ENCODE assay signal across 26 cellular contexts in the genomic region with DNA sequence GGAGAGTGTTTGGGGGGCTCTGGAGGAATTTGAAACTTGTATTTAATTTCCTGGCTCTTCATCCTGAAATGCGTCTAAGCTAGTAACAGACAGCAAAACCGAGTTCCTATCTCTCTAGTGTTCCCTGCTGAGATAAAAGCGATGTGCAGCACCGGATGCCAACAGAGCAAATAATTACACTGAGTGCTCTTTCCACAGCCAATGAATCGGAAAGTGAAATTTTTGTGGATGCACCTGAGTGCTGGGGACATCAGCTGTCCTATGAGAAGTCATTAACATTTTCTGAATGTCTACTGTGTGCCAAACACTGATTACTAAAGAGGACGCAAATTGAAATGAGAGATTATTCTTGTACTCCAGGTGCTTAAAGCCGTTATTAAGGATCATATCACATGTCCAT.
DNase-seq lines count a peak whose midpoint lies in the region; ATAC-seq and TF ChIP-seq lines count a peak whose summit lies in the region.
"Had no signal": no experiment of that assay in that cellular context is flagged by ENCODE, and none has a peak within 500 bp of the region (broad histone marks: within the 10 kb centered on the region; RNA-seq: fewer than 3 reads in every experiment).

No MANE protein-coding gene starts in this region.

- H3K27ac ChIP-seq in cingulate gyrus (ENCODE audit: low read depth, low read length): peak overlapping the region; percentile 25
- no peak overlapping the region for H3K27ac ChIP-seq in Peyer's patch
- no peak overlapping the region for H3K27ac ChIP-seq in heart right ventricle
- H3K27ac ChIP-seq: A549, gastrocnemius medialis, neutrophil, prostate gland, transverse colon had no signal

- H3K4me1 ChIP-seq in Peyer's patch (no peaks in the 10 kb centered on the region), heart right ventricle (no peaks in the 10 kb centered on the region)
- H3K4me1 ChIP-seq: A549, gastrocnemius medialis, prostate gland, transverse colon had no signal

- WGBS in heart right ventricle, 2 donors: 17 to 30% methylated on average over 7 of the region's 7 CpGs

- no peak overlapping the region for H3K4me3 ChIP-seq in Peyer's patch
- no peak overlapping the region for H3K4me3 ChIP-seq in heart right ventricle
- H3K4me3 ChIP-seq: A549, gastrocnemius medialis, GM12878, prostate gland, transverse colon had no signal

- H3K36me3 ChIP-seq in Peyer's patch (no peaks in the 10 kb centered on the region), heart right ventricle (no peaks in the 10 kb centered on the region)
- H3K36me3 ChIP-seq: gastrocnemius medialis, neutrophil, prostate gland, transverse colon had no signal

- ATAC-seq in HG03045 (IDR thresholded peaks at IDR 0.05; ENCODE audit: unreplicated experiment) (no peak), heart right ventricle (no peak)
- ATAC-seq: A549; activated naive CD8-positive, alpha-beta T cell treated with anti-CD3 and anti-CD28 coated beads, Interleukin-2, amount 50 U/mL, for 24 hours; gastrocnemius medialis; GM12878; left lobe of liver had no signal

- no peaks in the 10 kb centered on the region for H3K27me3 ChIP-seq in Peyer's patch
- H3K27me3 ChIP-seq in heart right ventricle: peaks cover 0 to 11% (median 0%) of the 10 kb centered on the region in 7 donors
- H3K27me3 ChIP-seq: gastrocnemius medialis, neutrophil, transverse colon had no signal

- DNase-seq in COR-L47 (lab: John Stamatoyannopoulos, UW) (peak; percentile 63), NCI-H146 treated with DMSO at 0.1 percent for 48 hours (lab: John Stamatoyannopoulos, UW; ENCODE audit: unreplicated experiment) (peak; percentile 75), NCI-H69 (lab: John Stamatoyannopoulos, UW) (peak; percentile 80), Peyer's patch (no peak), GM10266 (ENCODE audit: extremely low spot score) (no peak), heart right ventricle (no peak)
- DNase-seq: activated CD8-positive, alpha-beta memory T cell treated with anti-CD3 and anti-CD28 coated beads for 24 hours; activated gamma-delta T cell treated with Interleukin-2 at 50 U/mL for 16 hours; activated naive CD8-positive, alpha-beta T cell treated with anti-CD3 and anti-CD28 coated beads, Interleukin-2, amount 50 U/mL, for 24 hours; activated T-cell treated with anti-CD3 and anti-CD28 coated beads, Interleukin-2, amount 50 U/mL, for 1 hour; DMS79 treated with DMSO at 0.1 percent for 48 hours; gastrocnemius medialis; hippocampal formation; immature natural killer cell; mesenchymal stem cell; NCI-H1048; NCI-H446 treated with DMSO at 0.1 percent for 48 hours; stimulated activated CD8-positive, alpha-beta memory T cell treated with anti-CD3 and anti-CD28 coated beads, Interleukin-4, amount 100 ng/mL, for 48 hours; transverse colon had no signal

- TF ChIP-seq POLR2A in Peyer's patch (IDR thresholded peaks at IDR 0.05): no peak

- TF ChIP-seq CTCF in Peyer's patch (IDR thresholded peaks at IDR 0.05) (no peak), GM10266 (IDR thresholded peaks at IDR 0.05; ENCODE audit: control insufficient read depth, insufficient read depth, low read depth, missing control alignments) (no peak), heart right ventricle (IDR thresholded peaks at IDR 0.05) (no peak)

- H3K9me3 ChIP-seq in Peyer's patch (no peaks in the 10 kb centered on the region), heart right ventricle (no peaks in the 10 kb centered on the region)
- H3K9me3 ChIP-seq: A549, gastrocnemius medialis, neutrophil, prostate gland, transverse colon had no signal

- intact Hi-C loops in heart right ventricle (cut with DNase I): no loop called here

Comparison
In these comparisons a context has a peak if more than half of its experiments do, and no peak if none do; other contexts are left out.
1. DNase-seq: peak in COR-L47 (single experiment), NCI-H146 treated with DMSO at 0.1 percent for 48 hours (single experiment) and NCI-H69 (single experiment); none in Peyer's patch (0 of 3), GM10266 (single experiment) and heart right ventricle (0 of 2).